In the genomic region with DNA sequence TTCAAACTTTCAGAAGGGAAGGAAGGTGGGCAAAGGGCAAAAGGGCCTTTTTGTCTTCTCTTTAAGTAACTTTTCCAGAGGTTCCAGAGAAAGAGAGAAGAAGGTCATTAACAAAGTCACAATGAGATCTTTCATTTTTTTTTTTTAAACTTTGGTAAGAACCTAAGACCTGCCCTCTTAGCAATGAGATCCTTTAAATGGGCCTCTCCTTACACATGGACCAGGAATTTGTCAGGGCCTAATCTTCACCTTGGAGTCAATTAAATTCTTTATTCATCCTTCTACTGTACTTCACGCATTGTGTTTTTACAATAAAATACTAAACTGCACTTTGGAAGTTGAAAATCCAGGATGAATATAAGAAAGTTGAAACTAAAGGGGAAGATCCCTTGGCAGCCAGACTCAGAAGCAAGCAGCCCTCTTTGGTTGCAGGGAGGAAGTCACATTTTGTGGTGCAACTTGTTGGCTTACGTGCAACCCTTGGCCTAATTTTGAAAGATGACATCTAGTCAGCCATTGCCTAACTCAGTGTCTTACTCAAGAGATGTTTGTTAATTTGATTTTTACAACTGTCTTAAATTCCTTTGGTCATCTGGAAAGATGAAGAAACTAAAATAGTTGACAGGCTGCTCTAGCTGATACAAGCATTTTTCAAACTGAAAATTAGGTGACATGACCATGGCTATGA, we compare ENCODE assay signal across 12 cellular contexts. TPM values are rescaled to one million over a fixed set of nuclear protein-coding genes. Genes with fewer than 3 reads are reported as not detected.
DNase-seq lines count a peak whose midpoint lies in the region; ATAC-seq and TF ChIP-seq lines count a peak whose summit lies in the region.
"Had no signal": no experiment of that assay in that cellular context is flagged by ENCODE, and none has a peak within 500 bp of the region (broad histone marks: within the 10 kb centered on the region; RNA-seq: fewer than 3 reads in every experiment).

No MANE protein-coding gene starts in this region.

- H3K4me2 ChIP-seq in MM.1S (ENCODE audit: low read depth, low read length): no peak overlapping the region
- H3K4me2 ChIP-seq: A549, neural progenitor cell had no signal

- no peaks in the 10 kb centered on the region for H3K9me3 ChIP-seq in right atrium auricular region
- no peaks in the 10 kb centered on the region for H3K9me3 ChIP-seq in colonic mucosa
- H3K9me3 ChIP-seq in MM.1S (replicated peaks; ENCODE audit: insufficient read depth, low read length): no peaks in the 10 kb centered on the region
- H3K9me3 ChIP-seq: A549 had no signal

- no peak for TF ChIP-seq CTCF in right atrium auricular region (IDR thresholded peaks at IDR 0.05)
- no peak for TF ChIP-seq CTCF in colonic mucosa (IDR thresholded peaks at IDR 0.05)
- TF ChIP-seq CTCF in MM.1S (IDR thresholded peaks at IDR 0.05; ENCODE audit: low read length): no peak
- no peak for TF ChIP-seq CTCF in foreskin keratinocyte (conservative IDR thresholded peaks at IDR 0.05)

- DNase-seq in Right ventricle myocardium inferior (ENCODE audit: missing footprints): no peak
- no peak for DNase-seq in right atrium auricular region (ENCODE audit: low spot score)
- DNase-seq in colonic mucosa: peak; percentile 28
- peak; percentile 20 for DNase-seq in midbrain (lab: John Stamatoyannopoulos, UW)
- DNase-seq in MM.1S: no peak
- DNase-seq in foreskin keratinocyte: no peak

- H3K79me2 ChIP-seq in MM.1S (ENCODE audit: low read length): no peaks in the 10 kb centered on the region

- H3K4me1 ChIP-seq in right atrium auricular region (no peaks in the 10 kb centered on the region), colonic mucosa (no peaks in the 10 kb centered on the region), MM.1S (ENCODE audit: low read length) (no peaks in the 10 kb centered on the region), foreskin keratinocyte (peaks cover 3% of the 10 kb centered on the region)
- H3K4me1 ChIP-seq: A549, neural progenitor cell had no signal

- intact Hi-C loops in Right ventricle myocardium inferior (cut with DNase I) (no loop called here), colonic mucosa (cut with DNase I) (no loop called here)

- H3K27me3 ChIP-seq in right atrium auricular region (no peaks in the 10 kb centered on the region), colonic mucosa (no peaks in the 10 kb centered on the region), MM.1S (replicated peaks; ENCODE audit: insufficient read depth, low read length) (no peaks in the 10 kb centered on the region), foreskin keratinocyte (peaks cover 11% of the 10 kb centered on the region)
- H3K27me3 ChIP-seq: neural progenitor cell had no signal

- H3K36me3 ChIP-seq in right atrium auricular region (no peaks in the 10 kb centered on the region), colonic mucosa (no peaks in the 10 kb centered on the region), MM.1S (replicated peaks; ENCODE audit: insufficient read depth, low read length) (no peaks in the 10 kb centered on the region)
- H3K36me3 ChIP-seq: neural progenitor cell had no signal

- H2AFZ ChIP-seq in MM.1S (ENCODE audit: low read length): no peak overlapping the region
- H2AFZ ChIP-seq: neural progenitor cell had no signal

- no peaks in the 10 kb centered on the region for H3F3A ChIP-seq in MM.1S (ENCODE audit: insufficient read depth, low read length)

- H3K9me2 ChIP-seq in MM.1S (replicated peaks; ENCODE audit: insufficient read depth, low read length): no peaks in the 10 kb centered on the region

- H3K27ac ChIP-seq in right atrium auricular region (peak overlapping the region in 1 of 2 donors; percentile 32), colonic mucosa (no peak overlapping the region), MM.1S (ENCODE audit: low read length) (no peak overlapping the region), foreskin keratinocyte (no peak overlapping the region)
- H3K27ac ChIP-seq: A549, neural progenitor cell, VCaP had no signal

- ATAC-seq in Right ventricle myocardium inferior (peak; percentile 82), foreskin keratinocyte (no peak), HG03039 (IDR thresholded peaks at IDR 0.05; ENCODE audit: unreplicated experiment) (no peak), GM21367 (IDR thresholded peaks at IDR 0.05; ENCODE audit: unreplicated experiment) (no peak)
- ATAC-seq: A549, Panc1 had no signal

- no peak overlapping the region for H3K4me3 ChIP-seq in right atrium auricular region
- H3K4me3 ChIP-seq in colonic mucosa: no peak overlapping the region
- H3K4me3 ChIP-seq in MM.1S (ENCODE audit: low read length): no peak overlapping the region
- H3K4me3 ChIP-seq: A549, neural progenitor cell had no signal

- no peak overlapping the region for H3K9ac ChIP-seq in colonic mucosa (ENCODE audit: low read depth in 2 of 2, low read length in 2 of 2)
- H3K9ac ChIP-seq in MM.1S (ENCODE audit: low read length): no peak overlapping the region
- H3K9ac ChIP-seq: neural progenitor cell had no signal

- no peaks in the 10 kb centered on the region for H4K20me1 ChIP-seq in MM.1S (ENCODE audit: insufficient read depth, low read length)

RNA-seq across cellular contexts. Expression of a gene that starts 11.9 kb away (rescaled TPM):
- total RNA-seq in Right ventricle myocardium inferior (4.8 TPM), right atrium auricular region (1 to 10 TPM; 3.6 to 3.8 TPM), colonic mucosa (1 to 10 TPM in 1 of 2 donors, under 1 TPM in 1; 0.82 to 2.2 TPM), foreskin keratinocyte (0.03 and 0.07 TPM in 2 replicates)
- polyA plus RNA-seq in foreskin keratinocyte: 0.01 and 0.02 TPM in 2 replicates

Comparison
In these comparisons a context has a peak if more than half of its experiments do, and no peak if none do; other contexts are left out.
1. DNase-seq: peak in colonic mucosa (single experiment) and midbrain (single experiment); none in Right ventricle myocardium inferior (single experiment), right atrium auricular region (single experiment), MM.1S (single experiment) and foreskin keratinocyte (0 of 2).